ENCODE assay signal across 8 cellular contexts in the genomic region with DNA sequence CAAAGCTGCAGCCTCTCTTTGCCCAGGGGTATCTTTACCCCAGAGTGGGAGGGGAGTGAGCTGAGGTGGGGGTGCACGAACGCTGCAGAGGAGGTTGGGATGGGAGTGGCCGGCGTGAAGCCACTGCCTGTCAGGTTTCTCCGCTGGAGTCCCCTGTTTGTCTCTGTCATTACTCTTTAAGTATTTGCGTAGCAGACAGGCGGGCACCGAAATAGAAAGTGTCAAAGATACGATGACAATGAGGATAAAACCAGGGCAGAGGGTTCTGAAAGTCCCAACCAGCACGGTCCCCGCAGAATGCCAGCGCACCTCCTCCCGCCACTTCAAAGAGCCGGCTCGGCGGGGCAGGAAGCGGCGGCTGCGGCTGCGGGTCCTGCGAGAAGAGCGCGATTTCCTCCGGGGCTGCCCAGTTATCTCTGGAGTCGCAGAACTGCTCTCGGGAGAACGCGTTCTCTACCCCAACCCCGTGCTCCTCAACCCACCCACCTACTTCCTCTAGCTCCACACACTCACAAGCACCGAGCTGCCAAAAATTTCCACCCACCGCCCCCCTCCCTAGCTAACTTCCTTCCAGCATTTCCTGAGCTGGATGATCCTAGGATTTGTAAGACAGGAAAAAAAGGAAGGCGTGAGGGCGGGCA. TPM values are rescaled to one million over a fixed set of nuclear protein-coding genes. Genes with fewer than 3 reads are reported as not detected.
DNase-seq lines count a peak whose midpoint lies in the region; ATAC-seq lines count a peak whose summit lies in the region.

A gene with protein sequence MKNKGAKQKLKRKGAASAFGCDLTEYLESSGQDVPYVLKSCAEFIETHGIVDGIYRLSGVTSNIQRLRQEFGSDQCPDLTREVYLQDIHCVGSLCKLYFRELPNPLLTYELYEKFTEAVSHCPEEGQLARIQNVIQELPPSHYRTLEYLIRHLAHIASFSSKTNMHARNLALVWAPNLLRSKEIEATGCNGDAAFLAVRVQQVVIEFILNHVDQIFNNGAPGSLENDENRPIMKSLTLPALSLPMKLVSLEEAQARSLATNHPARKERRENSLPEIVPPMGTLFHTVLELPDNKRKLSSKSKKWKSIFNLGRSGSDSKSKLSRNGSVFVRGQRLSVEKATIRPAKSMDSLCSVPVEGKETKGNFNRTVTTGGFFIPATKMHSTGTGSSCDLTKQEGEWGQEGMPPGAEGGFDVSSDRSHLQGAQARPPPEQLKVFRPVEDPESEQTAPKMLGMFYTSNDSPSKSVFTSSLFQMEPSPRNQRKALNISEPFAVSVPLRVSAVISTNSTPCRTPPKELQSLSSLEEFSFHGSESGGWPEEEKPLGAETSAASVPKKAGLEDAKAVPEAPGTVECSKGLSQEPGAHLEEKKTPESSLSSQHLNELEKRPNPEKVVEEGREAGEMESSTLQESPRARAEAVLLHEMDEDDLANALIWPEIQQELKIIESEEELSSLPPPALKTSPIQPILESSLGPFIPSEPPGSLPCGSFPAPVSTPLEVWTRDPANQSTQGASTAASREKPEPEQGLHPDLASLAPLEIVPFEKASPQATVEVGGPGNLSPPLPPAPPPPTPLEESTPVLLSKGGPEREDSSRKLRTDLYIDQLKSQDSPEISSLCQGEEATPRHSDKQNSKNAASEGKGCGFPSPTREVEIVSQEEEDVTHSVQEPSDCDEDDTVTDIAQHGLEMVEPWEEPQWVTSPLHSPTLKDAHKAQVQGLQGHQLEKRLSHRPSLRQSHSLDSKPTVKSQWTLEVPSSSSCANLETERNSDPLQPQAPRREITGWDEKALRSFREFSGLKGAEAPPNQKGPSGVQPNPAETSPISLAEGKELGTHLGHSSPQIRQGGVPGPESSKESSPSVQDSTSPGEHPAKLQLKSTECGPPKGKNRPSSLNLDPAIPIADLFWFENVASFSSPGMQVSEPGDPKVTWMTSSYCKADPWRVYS (N-terminal part only) (plus strand): TSS at position 623 of the 641 bp plus-strand sequence. CDS start 522 bp downstream, outside the sequence.

- H2AK5ac ChIP-seq in mesendoderm (ENCODE audit: low read length): no peak within 1 kb of the TSS

- H3K4me1 ChIP-seq in mesendoderm (ENCODE audit: control insufficient read depth, low read depth, low read length): peaks cover 12% of the 10 kb centered on the region

- peak; percentile 52 for ATAC-seq in HG02759 (IDR thresholded peaks at IDR 0.05; ENCODE audit: unreplicated experiment)

- peak within 1 kb of the TSS; percentile 95 for H3K56ac ChIP-seq in mesendoderm (ENCODE audit: low read length)

- no peaks in the 10 kb centered on the region for H3K27me3 ChIP-seq in mesendoderm (ENCODE audit: insufficient read depth, low read length, poor library complexity)

- peak within 1 kb of the TSS; percentile 73 for H2BK5ac ChIP-seq in mesendoderm (ENCODE audit: low read length)

- peaks cover 11% of the 10 kb centered on the region for H3K79me1 ChIP-seq in mesendoderm (ENCODE audit: low read length)

- H3K27ac ChIP-seq in mesendoderm (ENCODE audit: low read depth, low read length): peak within 1 kb of the TSS; percentile 95

- H3K79me2 ChIP-seq in mesendoderm (ENCODE audit: control insufficient read depth, insufficient read depth, low read length): peaks cover 20% of the 10 kb centered on the region

- WGBS in mesendoderm (ENCODE audit: extremely low coverage, insufficient coverage, low lambda C conversion rate): no CpG with 5 or more reads among the region's 33 CpGs

- peak within 1 kb of the TSS; percentile 94 for H3K9ac ChIP-seq in mesendoderm (ENCODE audit: low read length)

- peak within 1 kb of the TSS; percentile 83 for H3K4me2 ChIP-seq in mesendoderm (ENCODE audit: low read length)

- H3K4ac ChIP-seq in mesendoderm (ENCODE audit: low read depth, low read length): peak within 1 kb of the TSS; percentile 38

- H4K8ac ChIP-seq in mesendoderm (ENCODE audit: low read depth, low read length): no peak within 1 kb of the TSS

- H3K36me3 ChIP-seq in mesendoderm (ENCODE audit: control insufficient read depth, insufficient read depth, low read length): peaks cover 1% of the 10 kb centered on the region

- peak within 1 kb of the TSS; percentile 78 for H3K18ac ChIP-seq in mesendoderm (ENCODE audit: low read length)

- H2BK120ac ChIP-seq in mesendoderm (ENCODE audit: low read depth, low read length): peak within 1 kb of the TSS; percentile 70

- H4K5ac ChIP-seq in mesendoderm (ENCODE audit: low read length): no peak within 1 kb of the TSS

- peak within 1 kb of the TSS; percentile 81 for H3K23ac ChIP-seq in mesendoderm (ENCODE audit: low read length)

- peak within 1 kb of the TSS; percentile 4 for H2BK15ac ChIP-seq in mesendoderm (replicated peaks; ENCODE audit: low read depth)

- DNase-seq in NCI-H510A treated with DMSO at 0.1 percent for 48 hours (lab: John Stamatoyannopoulos, UW) (peak; percentile 4), NCI-H510A (lab: John Stamatoyannopoulos, UW) (no peak), NCI-H69 (lab: John Stamatoyannopoulos, UW) (peak; percentile 37), mesendoderm (peak; percentile 87)
- peak; percentile 66 to 78 for DNase-seq in activated CD8-positive, alpha-beta memory T cell treated with anti-CD3 and anti-CD28 coated beads for 1 hour (ENCODE audit: extremely low read depth in 1 of 2, low read depth in 1 of 2)
- DNase-seq in effector CD4-positive, alpha-beta T cell: peak; percentile 85
- peak; percentile 49 for DNase-seq in stimulated activated CD8-positive, alpha-beta memory T cell treated with anti-CD3 and anti-CD28 coated beads, Interleukin-15, amount 100 ng/mL, for 1 hour (ENCODE audit: low read depth)

- H3K4me3 ChIP-seq in mesendoderm (ENCODE audit: low read length): peak within 1 kb of the TSS; percentile 73

RNA-seq across cellular contexts. Expression of the gene that starts here (rescaled TPM):
- polyA plus RNA-seq in mesendoderm (2013, experiment 1 of 2): 2.5 TPM
- polyA plus RNA-seq in mesendoderm (2013, experiment 2 of 2): 2.4 TPM
